Comparison of ENCODE assay signal across 8 cellular contexts in the genomic region with DNA sequence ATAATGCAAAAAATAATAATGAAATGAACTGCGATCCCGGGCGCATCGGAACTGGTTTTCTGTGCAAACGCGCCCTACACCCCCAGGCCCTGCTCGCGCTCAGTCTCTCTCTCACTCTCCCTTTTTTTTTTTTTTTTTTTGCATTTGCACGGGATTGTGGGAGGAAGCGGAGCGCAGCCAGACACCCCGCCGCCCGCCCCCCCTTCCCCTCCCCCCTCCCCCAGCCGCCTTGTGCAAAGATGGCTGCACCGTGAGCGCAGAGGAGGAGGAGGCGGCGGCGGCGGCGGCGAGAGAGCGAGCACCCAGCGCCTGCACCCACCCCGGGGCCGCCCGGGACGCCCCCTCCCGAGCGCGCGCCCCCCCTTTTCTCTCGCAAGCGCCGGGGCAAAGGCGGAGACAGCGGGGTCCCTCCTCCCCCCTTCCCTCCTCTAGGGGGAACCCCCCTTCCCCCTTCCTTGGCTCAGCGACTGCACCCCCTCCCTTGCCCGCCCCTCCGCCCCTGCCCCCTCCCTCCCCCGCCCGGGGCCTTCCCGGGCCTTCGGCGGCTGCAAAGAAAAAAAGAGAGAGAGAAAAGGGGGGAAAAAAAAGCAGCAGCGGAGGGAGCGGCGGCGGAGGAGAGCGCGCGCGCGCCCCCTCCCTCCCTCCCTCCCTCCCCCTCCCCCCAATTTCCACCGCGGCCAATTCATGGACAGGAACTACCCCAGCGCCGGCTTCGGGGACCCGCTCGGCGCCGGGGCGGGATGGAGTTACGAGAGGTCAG. TPM values are rescaled to one million over a fixed set of nuclear protein-coding genes. Genes with fewer than 3 reads are reported as not detected.
DNase-seq lines count a peak whose midpoint lies in the region; TF ChIP-seq lines count a peak whose summit lies in the region.

PRR12 (plus strand) TSS at position 212 of the 760 bp plus-strand sequence; CDS start at position 685, 473 bp downstream.

- H3K9me3 ChIP-seq in GM23248 (ENCODE audit: low read depth): no peaks in the 10 kb centered on the region
- no peaks in the 10 kb centered on the region for H3K9me3 ChIP-seq in smooth muscle cell (replicated peaks; ENCODE audit: low read depth)

- CTCF ChIA-PET in AG04449 (lab: Yijun Ruan, JAX): interaction anchor here (1.1 to 2.7 kb wide), 4 partner anchors 9 to 90 kb away, joined by 3 to 15 read pairs (median 4); partner anchors contain the start of gene SCAF1

- no peaks in the 10 kb centered on the region for H3K9me2 ChIP-seq in GM23248 (ENCODE audit: insufficient read depth)

- H3K79me2 ChIP-seq in GM23248 (ENCODE audit: insufficient read depth) (peaks cover 41% of the 10 kb centered on the region), smooth muscle cell (ENCODE audit: low read depth) (peaks cover 31% of the 10 kb centered on the region)

- peaks cover 9% of the 10 kb centered on the region for H3K4me1 ChIP-seq in GM23248 (ENCODE audit: insufficient read depth)
- no peaks in the 10 kb centered on the region for H3K4me1 ChIP-seq in smooth muscle cell (ENCODE audit: low read depth)

- H3K4me2 ChIP-seq in GM23248 (ENCODE audit: unreplicated experiment) (peak within 1 kb of the TSS; percentile 96), smooth muscle cell (peak within 1 kb of the TSS; percentile 95)

- peaks cover 8 to 14% (median 10%) of the 10 kb centered on the region in 3 donors for H3K27me3 Mint-ChIP-seq in immature natural killer cell (ENCODE audit: low read depth in 3 of 3)

- TF ChIP-seq CTCF in AG04449 (IDR thresholded peaks at IDR 0.05; ENCODE audit: insufficient read depth, low read length, missing control alignments) (no peak), smooth muscle cell (IDR thresholded peaks at IDR 0.05; ENCODE audit: borderline replicate concordance, insufficient read depth, poor library complexity, severe bottlenecking) (no peak)

- DNase-seq in AG04449 (ENCODE audit: low read depth, low spot score) (no peak), GM23248 (peak; percentile 84), NCI-H2227 treated with DMSO at 0.1 percent for 48 hours (lab: John Stamatoyannopoulos, UW) (peak; percentile 48), caudate nucleus (lab: John Stamatoyannopoulos, UW) (peak in 56 of 61 donors; percentile 12 to 93 (median 67)), immature natural killer cell (peak; percentile 67 to 72 (median 71)), smooth muscle cell (lab: John Stamatoyannopoulos, UW; ENCODE audit: unreplicated experiment) (peak; percentile 80), cortex of kidney (lab: John Stamatoyannopoulos, UW) (no peak)
- DNase-seq in activated CD4-positive, CD25-positive, alpha-beta regulatory T cell (lab: John Stamatoyannopoulos, UW): peak; percentile 42 to 64 (median 60)

- peaks cover 6% of the 10 kb centered on the region; the same call in 1 of the 2 replicates for H4K20me1 ChIP-seq in GM23248 (ENCODE audit: insufficient read depth)
- H4K20me1 ChIP-seq in smooth muscle cell (ENCODE audit: low read depth): peaks cover 35% of the 10 kb centered on the region

- H3F3A ChIP-seq in GM23248 (ENCODE audit: insufficient read depth) (peaks cover 13% of the 10 kb centered on the region), smooth muscle cell (ENCODE audit: low read depth) (peaks cover 8% of the 10 kb centered on the region)

- 0 to 1% methylated on average over 19 to 65 of the region's 66 CpGs for WGBS in GM23248 (ENCODE audit: low coverage in 1 of 2, low lambda C conversion rate in 2 of 2, missing lambda C conversion rate in 2 of 2), 2 experiments
- WGBS in smooth muscle cell (ENCODE audit: low lambda C conversion rate): 0% methylated on average over 7 of the region's 66 CpGs

- H3K36me3 ChIP-seq in GM23248 (ENCODE audit: low read depth): no peaks in the 10 kb centered on the region
- H3K36me3 ChIP-seq in smooth muscle cell (ENCODE audit: low read depth): no peaks in the 10 kb centered on the region

- H3K27ac Mint-ChIP-seq in immature natural killer cell: peak within 1 kb of the TSS; percentile 82 to 97 (median 91)

- in situ Hi-C loops in GM23248 (cut with MboI): no loop called here

- H3K9ac ChIP-seq in GM23248 (peak within 1 kb of the TSS; percentile 87), smooth muscle cell (ENCODE audit: low read depth) (peak within 1 kb of the TSS; percentile 68)

- no peaks in the 10 kb centered on the region for H3K9me3 Mint-ChIP-seq in immature natural killer cell

- H3K4me3 Mint-ChIP-seq in immature natural killer cell: peak within 1 kb of the TSS; percentile 81 to 95 (median 83)

- H3K4me3 ChIP-seq in AG04449 (ENCODE audit: low read depth, low read length) (peak within 1 kb of the TSS; percentile 85), GM23248 (peak within 1 kb of the TSS; percentile 95), smooth muscle cell (peak within 1 kb of the TSS; percentile 85)

- POLR2A ChIA-PET in AG04449 (lab: Yijun Ruan, JAX): interaction anchor here (0.6 to 1.7 kb wide), 7 partner anchors 9 to 74 kb away, joined by 4 to 16 read pairs (median 6); partner anchors contain the start of genes BCL2L12, IRF3, NOSIP and PRRG2

- H3K27me3 ChIP-seq in GM23248 (replicated peaks; ENCODE audit: insufficient read depth) (no peaks in the 10 kb centered on the region), smooth muscle cell (ENCODE audit: low read depth) (no peaks in the 10 kb centered on the region)

- H3K27ac ChIP-seq in GM23248 (peak within 1 kb of the TSS; percentile 84), caudate nucleus (ENCODE audit: low read depth, low read length) (peak within 1 kb of the TSS; percentile 96), smooth muscle cell (ENCODE audit: low read depth) (peak within 1 kb of the TSS; percentile 52)

- peaks cover 29 to 32% of the 10 kb centered on the region in 2 donors for H3K4me1 Mint-ChIP-seq in immature natural killer cell

- H3K36me3 Mint-ChIP-seq in immature natural killer cell: peaks cover 0 to 5% (median 3%) of the 10 kb centered on the region in 3 donors

- H2AFZ ChIP-seq in GM23248 (peak within 1 kb of the TSS; percentile 76), smooth muscle cell (ENCODE audit: low read depth) (peak within 1 kb of the TSS; percentile 9)

RNA-seq across cellular contexts. Expression of gene PRR12, which starts in this region (rescaled TPM):
- 2.7 and 2.9 TPM in 2 replicates for total RNA-seq in GM23248 (2014; rRNA removed; shearing (Covaris generic))
- polyA plus RNA-seq in GM23248 (2016; fragmentation: Nextera tagmentation; extraction: Ambion mirVana) (0.85 and 0.86 TPM in 2 replicates), immature natural killer cell (1 to 10 TPM in 2 of 3 donors, under 1 TPM in 1; 0.21 to 4.0 (median 2.0) TPM), smooth muscle cell (1.7 and 3.2 TPM in 2 replicates)
- 2.9 and 4.5 TPM in 2 replicates for total RNA-seq in smooth muscle cell

Comparison
In these comparisons a context has a peak if more than half of its experiments do, and no peak if none do; other contexts are left out.
1. DNase-seq: peak in GM23248 (single experiment), NCI-H2227 treated with DMSO at 0.1 percent for 48 hours (single experiment), activated CD4-positive, CD25-positive, alpha-beta regulatory T cell (4 of 4), caudate nucleus (56 of 61), immature natural killer cell (3 of 3) and smooth muscle cell (single experiment); none in AG04449 (single experiment) and cortex of kidney (single experiment).
2. Peak in every context shown above with its lines, with median percentiles within 50 percentile points of each other: H3K4me3 ChIP-seq and H3K27ac ChIP-seq.